In the genomic region with DNA sequence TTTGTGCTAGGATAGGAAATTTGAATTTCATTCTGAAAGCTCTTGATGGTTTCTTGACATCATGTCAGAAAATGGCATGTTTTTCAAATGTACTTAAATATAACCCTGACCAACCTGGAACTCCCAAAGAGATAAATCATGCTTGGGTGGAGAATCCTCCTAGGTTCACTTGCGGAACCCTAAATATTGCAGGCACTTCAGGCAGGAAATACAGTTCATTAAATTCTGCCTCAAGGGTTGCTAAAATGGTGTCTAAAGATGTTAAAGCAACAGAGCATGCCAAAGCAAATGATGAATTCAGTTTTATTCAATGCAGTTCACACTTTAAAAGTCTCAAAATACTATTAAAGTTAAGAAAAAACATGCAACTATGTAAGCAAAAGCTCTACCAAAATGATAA, we compare ENCODE assay signal across 2 cellular contexts.
TF ChIP-seq lines count a peak whose summit lies in the region.

No MANE protein-coding gene starts in this region.

TF ChIP-seq in SK-N-SH, 30 proteins besides CTCF, POLR2A, EP300 and RAD21 (continued from another document):
- TF ChIP-seq JUND (IDR thresholded peaks at IDR 0.05) = no peak
- TF ChIP-seq FOSL2 (IDR thresholded peaks at IDR 0.05; ENCODE audit: borderline replicate concordance, low read depth) = no peak
- no peak for TF ChIP-seq TAF1 (IDR thresholded peaks at IDR 0.05; ENCODE audit: borderline replicate concordance, low read depth, low read length)
- TF ChIP-seq ELF1 (IDR thresholded peaks at IDR 0.05) = no peak
- TF ChIP-seq, protein P1, sequence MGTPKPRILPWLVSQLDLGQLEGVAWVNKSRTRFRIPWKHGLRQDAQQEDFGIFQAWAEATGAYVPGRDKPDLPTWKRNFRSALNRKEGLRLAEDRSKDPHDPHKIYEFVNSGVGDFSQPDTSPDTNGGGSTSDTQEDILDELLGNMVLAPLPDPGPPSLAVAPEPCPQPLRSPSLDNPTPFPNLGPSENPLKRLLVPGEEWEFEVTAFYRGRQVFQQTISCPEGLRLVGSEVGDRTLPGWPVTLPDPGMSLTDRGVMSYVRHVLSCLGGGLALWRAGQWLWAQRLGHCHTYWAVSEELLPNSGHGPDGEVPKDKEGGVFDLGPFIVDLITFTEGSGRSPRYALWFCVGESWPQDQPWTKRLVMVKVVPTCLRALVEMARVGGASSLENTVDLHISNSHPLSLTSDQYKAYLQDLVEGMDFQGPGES (IDR thresholded peaks at IDR 0.05; ENCODE audit: low read depth, low read length) = no peak
- TF ChIP-seq, protein P2, sequence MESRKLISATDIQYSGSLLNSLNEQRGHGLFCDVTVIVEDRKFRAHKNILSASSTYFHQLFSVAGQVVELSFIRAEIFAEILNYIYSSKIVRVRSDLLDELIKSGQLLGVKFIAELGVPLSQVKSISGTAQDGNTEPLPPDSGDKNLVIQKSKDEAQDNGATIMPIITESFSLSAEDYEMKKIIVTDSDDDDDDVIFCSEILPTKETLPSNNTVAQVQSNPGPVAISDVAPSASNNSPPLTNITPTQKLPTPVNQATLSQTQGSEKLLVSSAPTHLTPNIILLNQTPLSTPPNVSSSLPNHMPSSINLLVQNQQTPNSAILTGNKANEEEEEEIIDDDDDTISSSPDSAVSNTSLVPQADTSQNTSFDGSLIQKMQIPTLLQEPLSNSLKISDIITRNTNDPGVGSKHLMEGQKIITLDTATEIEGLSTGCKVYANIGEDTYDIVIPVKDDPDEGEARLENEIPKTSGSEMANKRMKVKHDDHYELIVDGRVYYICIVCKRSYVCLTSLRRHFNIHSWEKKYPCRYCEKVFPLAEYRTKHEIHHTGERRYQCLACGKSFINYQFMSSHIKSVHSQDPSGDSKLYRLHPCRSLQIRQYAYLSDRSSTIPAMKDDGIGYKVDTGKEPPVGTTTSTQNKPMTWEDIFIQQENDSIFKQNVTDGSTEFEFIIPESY (IDR thresholded peaks at IDR 0.05; ENCODE audit: borderline replicate concordance, low read depth) = no peak
- TF ChIP-seq TCF12 (IDR thresholded peaks at IDR 0.05) = no peak
- TF ChIP-seq TEAD4 (IDR thresholded peaks at IDR 0.05; ENCODE audit: borderline replicate concordance, insufficient read depth) = no peak

TF ChIP-seq in SK-N-SH treated with all-trans-retinoic acid at 6 μM for 48 hours, 23 proteins besides CTCF, POLR2A, EP300 and RAD21 (continued from another document):
- TF ChIP-seq, protein P3, sequence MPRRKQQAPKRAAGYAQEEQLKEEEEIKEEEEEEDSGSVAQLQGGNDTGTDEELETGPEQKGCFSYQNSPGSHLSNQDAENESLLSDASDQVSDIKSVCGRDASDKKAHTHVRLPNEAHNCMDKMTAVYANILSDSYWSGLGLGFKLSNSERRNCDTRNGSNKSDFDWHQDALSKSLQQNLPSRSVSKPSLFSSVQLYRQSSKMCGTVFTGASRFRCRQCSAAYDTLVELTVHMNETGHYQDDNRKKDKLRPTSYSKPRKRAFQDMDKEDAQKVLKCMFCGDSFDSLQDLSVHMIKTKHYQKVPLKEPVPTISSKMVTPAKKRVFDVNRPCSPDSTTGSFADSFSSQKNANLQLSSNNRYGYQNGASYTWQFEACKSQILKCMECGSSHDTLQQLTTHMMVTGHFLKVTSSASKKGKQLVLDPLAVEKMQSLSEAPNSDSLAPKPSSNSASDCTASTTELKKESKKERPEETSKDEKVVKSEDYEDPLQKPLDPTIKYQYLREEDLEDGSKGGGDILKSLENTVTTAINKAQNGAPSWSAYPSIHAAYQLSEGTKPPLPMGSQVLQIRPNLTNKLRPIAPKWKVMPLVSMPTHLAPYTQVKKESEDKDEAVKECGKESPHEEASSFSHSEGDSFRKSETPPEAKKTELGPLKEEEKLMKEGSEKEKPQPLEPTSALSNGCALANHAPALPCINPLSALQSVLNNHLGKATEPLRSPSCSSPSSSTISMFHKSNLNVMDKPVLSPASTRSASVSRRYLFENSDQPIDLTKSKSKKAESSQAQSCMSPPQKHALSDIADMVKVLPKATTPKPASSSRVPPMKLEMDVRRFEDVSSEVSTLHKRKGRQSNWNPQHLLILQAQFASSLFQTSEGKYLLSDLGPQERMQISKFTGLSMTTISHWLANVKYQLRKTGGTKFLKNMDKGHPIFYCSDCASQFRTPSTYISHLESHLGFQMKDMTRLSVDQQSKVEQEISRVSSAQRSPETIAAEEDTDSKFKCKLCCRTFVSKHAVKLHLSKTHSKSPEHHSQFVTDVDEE (CRISPR knock-in tag; IDR thresholded peaks at IDR 0.05) = no peak
- TF ChIP-seq, protein P4, sequence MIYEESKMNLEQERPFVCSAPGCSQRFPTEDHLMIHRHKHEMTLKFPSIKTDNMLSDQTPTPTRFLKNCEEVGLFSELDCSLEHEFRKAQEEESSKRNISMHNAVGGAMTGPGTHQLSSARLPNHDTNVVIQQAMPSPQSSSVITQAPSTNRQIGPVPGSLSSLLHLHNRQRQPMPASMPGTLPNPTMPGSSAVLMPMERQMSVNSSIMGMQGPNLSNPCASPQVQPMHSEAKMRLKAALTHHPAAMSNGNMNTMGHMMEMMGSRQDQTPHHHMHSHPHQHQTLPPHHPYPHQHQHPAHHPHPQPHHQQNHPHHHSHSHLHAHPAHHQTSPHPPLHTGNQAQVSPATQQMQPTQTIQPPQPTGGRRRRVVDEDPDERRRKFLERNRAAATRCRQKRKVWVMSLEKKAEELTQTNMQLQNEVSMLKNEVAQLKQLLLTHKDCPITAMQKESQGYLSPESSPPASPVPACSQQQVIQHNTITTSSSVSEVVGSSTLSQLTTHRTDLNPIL (CRISPR knock-in tag; IDR thresholded peaks at IDR 0.05; ENCODE audit: low read depth) = no peak
- TF ChIP-seq ARNTL (CRISPR knock-in tag; IDR thresholded peaks at IDR 0.05; ENCODE audit: borderline replicate concordance, low read depth) (no peak), OSR1 (CRISPR knock-in tag; IDR thresholded peaks at IDR 0.05) (no peak), RARB (CRISPR knock-in tag; IDR thresholded peaks at IDR 0.05) (no peak)
